ENCODE assay signal across 8 cellular contexts in the genomic region with DNA sequence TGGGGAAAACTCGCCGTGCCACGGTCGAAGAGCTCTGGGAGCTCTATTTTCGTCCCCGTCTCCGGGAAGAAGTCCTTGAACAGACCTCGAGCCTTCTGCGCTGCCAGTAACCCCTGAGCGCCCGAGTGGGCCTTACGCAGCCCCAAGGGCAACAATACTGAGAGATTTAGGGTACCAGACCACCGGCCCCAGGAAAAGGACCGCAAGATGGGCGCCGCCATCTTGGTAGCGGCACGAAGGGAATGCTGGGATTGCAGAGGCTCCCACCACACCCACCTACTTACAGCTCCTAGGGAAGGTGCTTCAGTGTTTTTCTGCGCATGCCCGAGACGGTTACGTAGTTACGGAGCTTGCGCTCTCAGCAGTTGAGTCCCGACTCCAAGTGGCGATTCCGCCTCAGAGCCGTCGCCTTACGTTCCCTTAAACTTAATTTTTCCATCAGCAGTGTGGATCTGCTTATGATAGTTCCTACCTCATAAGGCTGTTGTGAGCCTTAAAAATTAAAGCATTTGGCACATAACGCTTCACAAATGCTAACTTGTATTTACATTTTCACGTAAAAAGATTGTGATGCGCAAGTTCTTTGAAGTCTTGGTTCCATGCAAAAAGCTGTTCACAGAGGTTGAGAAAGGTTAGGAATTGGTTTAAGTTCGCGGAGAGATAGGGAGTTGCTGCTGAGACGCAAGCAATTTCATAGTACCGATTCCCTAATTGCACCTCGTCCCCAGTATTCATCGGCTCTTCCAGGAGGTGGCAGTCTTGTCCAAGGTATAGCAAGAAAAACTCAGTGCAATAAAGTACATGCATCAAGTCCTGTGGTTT. TPM values are rescaled to one million over a fixed set of nuclear protein-coding genes. Genes with fewer than 3 reads are reported as not detected.
DNase-seq lines count a peak whose midpoint lies in the region; ATAC-seq lines count a peak whose summit lies in the region.

A gene (minus strand): TSS at position 244 of the 822 bp plus-strand sequence. CDS start 23 bp downstream, at position 221.

- peak within 1 kb of the TSS; percentile 84 to 98 (median 91) for H3K4me3 Mint-ChIP-seq in CD8-positive, alpha-beta memory T cell
- H3K4me3 Mint-ChIP-seq in memory B cell: peak within 1 kb of the TSS; percentile 91

- no peaks in the 10 kb centered on the region for H3K9me3 ChIP-seq in CD8-positive, alpha-beta memory T cell (ENCODE audit: low read length)
- H3K9me3 ChIP-seq in effector memory CD4-positive, alpha-beta T cell (ENCODE audit: control insufficient read depth, low read length): no peaks in the 10 kb centered on the region

- peak; percentile 84 for ATAC-seq in GM19463 (IDR thresholded peaks at IDR 0.05; ENCODE audit: unreplicated experiment)
- peak; percentile 80 for ATAC-seq in memory B cell (ENCODE audit: low read depth)

- CTCF ChIA-PET in CD8-positive, alpha-beta memory T cell (lab: Charles Lee): interaction anchor here (0.6 to 4.0 kb wide), 32 partner anchors 8 to 1639 kb away, joined by 3 to 52 read pairs (median 4); a partner anchor contains a TSS

- H3K4me1 ChIP-seq in CD8-positive, alpha-beta memory T cell (ENCODE audit: insufficient read depth, low read length): peaks cover 14% of the 10 kb centered on the region
- peaks cover 11% of the 10 kb centered on the region for H3K4me1 ChIP-seq in effector memory CD4-positive, alpha-beta T cell (ENCODE audit: control insufficient read depth, insufficient read depth, low read length, poor library complexity, severe bottlenecking)

- POLR2A ChIA-PET in CD8-positive, alpha-beta memory T cell (lab: Charles Lee): interaction anchor here (0.6 to 1.8 kb wide), 4 partner anchors 77 to 1266 kb away, joined by 3 to 44 read pairs (median 6); a partner anchor contains a TSS

- H3K4me1 Mint-ChIP-seq in CD8-positive, alpha-beta memory T cell: peaks cover 15 to 23% (median 19%) of the 10 kb centered on the region in 3 donors
- H3K4me1 Mint-ChIP-seq in memory B cell: peaks cover 8% of the 10 kb centered on the region

- DNase-seq in CD8-positive, alpha-beta memory T cell: peak; percentile 81 to 92 (median 83)
- peak; percentile 99 for DNase-seq in HS-27A (ENCODE audit: low read depth)
- DNase-seq in NK-92 (lab: John Stamatoyannopoulos, UW; ENCODE audit: unreplicated experiment): peak; percentile 17
- peak; percentile 91 for DNase-seq in activated CD8-positive, alpha-beta memory T cell treated with anti-CD3 and anti-CD28 coated beads for 24 hours
- peak; percentile 78 to 87 (median 78) for DNase-seq in effector memory CD4-positive, alpha-beta T cell
- DNase-seq in memory B cell (ENCODE audit: low spot score in 2 of 2): peak; percentile 71 to 73
- peak; percentile 75 for DNase-seq in stimulated activated CD8-positive, alpha-beta memory T cell treated with anti-CD3 and anti-CD28 coated beads, Interleukin-12 subunit alpha, Interleukin-12 subunit beta, amount 100 ng/mL, for 4 hours (ENCODE audit: low read depth)

- H3K27ac Mint-ChIP-seq in CD8-positive, alpha-beta memory T cell: peak within 1 kb of the TSS; percentile 88 to 97 (median 94)
- peak within 1 kb of the TSS; percentile 88 for H3K27ac Mint-ChIP-seq in memory B cell

- H3K4me3 ChIP-seq in CD8-positive, alpha-beta memory T cell (ENCODE audit: low read length): peak within 1 kb of the TSS; percentile 97
- H3K4me3 ChIP-seq in effector memory CD4-positive, alpha-beta T cell (ENCODE audit: insufficient read depth, low read depth, low read length, poor library complexity, severe bottlenecking): peak within 1 kb of the TSS; percentile 86

- H3K36me3 ChIP-seq in CD8-positive, alpha-beta memory T cell (ENCODE audit: insufficient read depth, low read length): peaks cover 14% of the 10 kb centered on the region
- H3K36me3 ChIP-seq in effector memory CD4-positive, alpha-beta T cell (ENCODE audit: control insufficient read depth, insufficient read depth, low read length): peaks cover 16% of the 10 kb centered on the region

- peak within 1 kb of the TSS; percentile 95 for H3K27ac ChIP-seq in CD8-positive, alpha-beta memory T cell (ENCODE audit: low read depth, low read length)
- H3K27ac ChIP-seq in effector memory CD4-positive, alpha-beta T cell (ENCODE audit: insufficient read depth, low read length, poor library complexity, severe bottlenecking): peak within 1 kb of the TSS; percentile 76

- no peaks in the 10 kb centered on the region for H3K9me3 Mint-ChIP-seq in CD8-positive, alpha-beta memory T cell
- H3K9me3 Mint-ChIP-seq in memory B cell: no peaks in the 10 kb centered on the region

- H3K27me3 ChIP-seq in CD8-positive, alpha-beta memory T cell (ENCODE audit: insufficient read depth, low read length, poor library complexity, severe bottlenecking): no peaks in the 10 kb centered on the region
- no peaks in the 10 kb centered on the region for H3K27me3 ChIP-seq in effector memory CD4-positive, alpha-beta T cell (replicated peaks; ENCODE audit: control insufficient read depth, insufficient read depth, low read length, poor library complexity, severe bottlenecking)

- peaks cover 0 to 43% (median 6%) of the 10 kb centered on the region in 3 donors for H3K36me3 Mint-ChIP-seq in CD8-positive, alpha-beta memory T cell
- H3K36me3 Mint-ChIP-seq in memory B cell: peaks cover 7% of the 10 kb centered on the region

- peaks cover 0 to 3% of the 10 kb centered on the region in 2 donors for H3K27me3 Mint-ChIP-seq in CD8-positive, alpha-beta memory T cell
- no peaks in the 10 kb centered on the region for H3K27me3 Mint-ChIP-seq in memory B cell

RNA-seq across cellular contexts. Expression of the gene that starts here (rescaled TPM):
- 10 to 100 TPM; 29.0 to 34.8 TPM for total RNA-seq in CD8-positive, alpha-beta memory T cell
- 18.5 TPM for polyA plus RNA-seq in CD8-positive, alpha-beta memory T cell

Comparison
In these comparisons a context has a peak if more than half of its experiments do, and no peak if none do; other contexts are left out.
1. Peak in every context shown above with its lines: DNase-seq, ATAC-seq, H3K4me3 ChIP-seq and H3K27ac ChIP-seq.
2. DNase-seq: peak in every context shown above with its lines; median percentile 99 in HS-27A; 91 in activated CD8-positive, alpha-beta memory T cell treated with anti-CD3 and anti-CD28 coated beads for 24 hours; 83 in CD8-positive, alpha-beta memory T cell; 78 in effector memory CD4-positive, alpha-beta T cell; 75 in stimulated activated CD8-positive, alpha-beta memory T cell treated with anti-CD3 and anti-CD28 coated beads, Interleukin-12 subunit alpha, Interleukin-12 subunit beta, amount 100 ng/mL, for 4 hours; 72 in memory B cell; 17 in NK-92.